Comparison of ENCODE assay signal across 23 cellular contexts in genomic region chr2:102112271-102112670, GRCh38. TPM values are rescaled to one million over a fixed set of nuclear protein-coding genes. Genes with fewer than 3 reads are reported as not detected.
DNase-seq lines count a peak whose midpoint lies in the region; ATAC-seq and TF ChIP-seq lines count a peak whose summit lies in the region.
"Had no signal": no experiment of that assay in that cellular context is flagged by ENCODE, and none has a peak within 500 bp of the region (broad histone marks: within the 10 kb centered on the region; RNA-seq: fewer than 3 reads in every experiment).

No MANE protein-coding gene starts in this region.

- intact Hi-C loops in activated naive CD4-positive, alpha-beta T cell treated with anti-CD3 and anti-CD28 coated beads for 36 hours (cut with micrococcal nuclease): no loop called here
- intact Hi-C loops in body of pancreas (cut with DNase I): no loop called here

- WGBS in body of pancreas, 2 donors: 40 to 100% methylated on average over 1 of the region's 1 CpG
- WGBS in liver: 84% methylated on average over 1 of the region's 1 CpG
- WGBS in smooth muscle cell (ENCODE audit: low lambda C conversion rate): 59% methylated on average over 1 of the region's 1 CpG

- H3K27ac ChIP-seq in body of pancreas: peak overlapping the region in 3 of 4 donors; percentile 54 to 75 (median 65)
- peak overlapping the region; percentile 38 to 80 for H3K27ac ChIP-seq in liver (ENCODE audit: low read depth in 1 of 2, low read length in 2 of 2)
- peak overlapping the region; percentile 88 for H3K27ac ChIP-seq in smooth muscle cell (ENCODE audit: low read depth)
- H3K27ac ChIP-seq: BLaER1, foreskin keratinocyte, ovary, RWPE1, SK-N-MC had no signal

- H3K9me3 ChIP-seq in body of pancreas (no peaks in the 10 kb centered on the region), liver (ENCODE audit: control insufficient read depth in 4 of 4, low read length in 3 of 4) (no peaks in the 10 kb centered on the region), smooth muscle cell (replicated peaks; ENCODE audit: low read depth) (no peaks in the 10 kb centered on the region)
- H3K9me3 ChIP-seq: ascending aorta, BLaER1, ovary had no signal

- peaks cover 60% of the 10 kb centered on the region for H3K4me1 Mint-ChIP-seq in activated naive CD4-positive, alpha-beta T cell treated with anti-CD3 and anti-CD28 coated beads for 36 hours (ENCODE audit: low read depth)
- H3K4me1 Mint-ChIP-seq: memory B cell, naive B cell had no signal

- H4K20me1 ChIP-seq in smooth muscle cell (ENCODE audit: low read depth): no peaks in the 10 kb centered on the region
- H4K20me1 ChIP-seq: BLaER1 had no signal

- peak overlapping the region; percentile 2 for H3K27ac Mint-ChIP-seq in activated naive CD4-positive, alpha-beta T cell treated with anti-CD3 and anti-CD28 coated beads for 36 hours
- no peak overlapping the region for H3K27ac Mint-ChIP-seq in activated naive CD4-positive, alpha-beta T cell treated with anti-CD3 and anti-CD28 coated beads, Interleukin-2, amount 50 U/mL, for 72 hours
- H3K27ac Mint-ChIP-seq: memory B cell, naive B cell had no signal

- H2AFZ ChIP-seq in smooth muscle cell (ENCODE audit: low read depth): no peak overlapping the region

- no peaks in the 10 kb centered on the region for H3K79me2 ChIP-seq in smooth muscle cell (ENCODE audit: low read depth)

- no peak for TF ChIP-seq CTCF in body of pancreas (IDR thresholded peaks at IDR 0.05)
- no peak for TF ChIP-seq CTCF in liver (IDR thresholded peaks at IDR 0.05; ENCODE audit: low read depth, low read length, missing input control)
- TF ChIP-seq CTCF in smooth muscle cell (IDR thresholded peaks at IDR 0.05; ENCODE audit: borderline replicate concordance, insufficient read depth, poor library complexity, severe bottlenecking): no peak

- TF ChIP-seq POLR2A in body of pancreas (IDR thresholded peaks at IDR 0.05): no peak

- no peak overlapping the region for H3K4me3 Mint-ChIP-seq in activated naive CD4-positive, alpha-beta T cell treated with anti-CD3 and anti-CD28 coated beads for 36 hours
- H3K4me3 Mint-ChIP-seq: memory B cell, naive B cell had no signal

- no peak for ATAC-seq in activated naive CD4-positive, alpha-beta T cell treated with anti-CD3 and anti-CD28 coated beads, Interleukin-2, amount 50 U/mL, for 72 hours
- no peak for ATAC-seq in body of pancreas
- ATAC-seq in HG02763 (IDR thresholded peaks at IDR 0.05; ENCODE audit: unreplicated experiment): no peak
- ATAC-seq in GM21515 (IDR thresholded peaks at IDR 0.05; ENCODE audit: unreplicated experiment): no peak
- ATAC-seq in HG03135 (IDR thresholded peaks at IDR 0.05; ENCODE audit: unreplicated experiment): no peak
- ATAC-seq: foreskin keratinocyte had no signal

- no peaks in the 10 kb centered on the region for H3K27me3 Mint-ChIP-seq in activated naive CD4-positive, alpha-beta T cell treated with anti-CD3 and anti-CD28 coated beads for 36 hours (ENCODE audit: low read depth)

- peaks cover 74% of the 10 kb centered on the region for H3K4me1 ChIP-seq in body of pancreas
- H3K4me1 ChIP-seq in liver (ENCODE audit: control insufficient read depth in 4 of 4, insufficient read depth in 4 of 4, low read length in 3 of 4): peaks cover 12 to 71% (median 58%) of the 10 kb centered on the region in 4 donors
- peaks cover 8% of the 10 kb centered on the region for H3K4me1 ChIP-seq in smooth muscle cell (ENCODE audit: low read depth)
- H3K4me1 ChIP-seq: BLaER1, foreskin keratinocyte had no signal

- H3K27me3 ChIP-seq in body of pancreas (no peaks in the 10 kb centered on the region), liver (ENCODE audit: control insufficient read depth in 4 of 4, insufficient read depth in 4 of 4, low read length in 3 of 4) (no peaks in the 10 kb centered on the region), smooth muscle cell (ENCODE audit: low read depth) (no peaks in the 10 kb centered on the region)
- H3K27me3 ChIP-seq: ascending aorta, BLaER1, foreskin keratinocyte, ovary had no signal

- no peaks in the 10 kb centered on the region for H3K36me3 ChIP-seq in body of pancreas (replicated peaks in 1 of 2; ENCODE audit: insufficient read depth in 1 of 2, low read depth in 2 of 2)
- peaks cover 0 to 2% (median 0%) of the 10 kb centered on the region in 4 donors for H3K36me3 ChIP-seq in liver (ENCODE audit: control insufficient read depth in 4 of 4, insufficient read depth in 3 of 4, low read depth in 1 of 4, low read length in 3 of 4)
- H3K36me3 ChIP-seq in smooth muscle cell (ENCODE audit: low read depth): no peaks in the 10 kb centered on the region
- H3K36me3 ChIP-seq: ascending aorta, BLaER1, ovary had no signal

- no peak for DNase-seq in activated naive CD4-positive, alpha-beta T cell treated with anti-CD3 and anti-CD28 coated beads for 36 hours
- DNase-seq in activated naive CD4-positive, alpha-beta T cell treated with anti-CD3 and anti-CD28 coated beads, Interleukin-2, amount 50 U/mL, for 72 hours (ENCODE audit: low spot score in 2 of 2): no peak
- no peak for DNase-seq in body of pancreas
- DNase-seq in smooth muscle cell (lab: John Stamatoyannopoulos, UW; ENCODE audit: unreplicated experiment): no peak
- DNase-seq: activated CD4-positive, alpha-beta T cell treated with anti-CD3 and anti-CD28 coated beads, Interleukin-2, amount 50 U/mL, for 48 hours; activated naive CD4-positive, alpha-beta T cell treated with anti-CD3 and anti-CD28 coated beads, Interleukin-2, amount 50 U/mL, for 16 hours; activated T-cell treated with anti-CD3 and anti-CD28 coated beads, Interleukin-2, amount 50 U/mL, for 1 hour; effector CD4-positive, alpha-beta T cell; foreskin keratinocyte; naive B cell; NCI-H1436; NCI-H524; ovary; substantia nigra had no signal

- H3K9ac ChIP-seq in liver (ENCODE audit: low read depth in 1 of 2, low read length in 2 of 2) (no peak overlapping the region), smooth muscle cell (ENCODE audit: low read depth) (no peak overlapping the region)
- H3K9ac ChIP-seq: BLaER1 had no signal

- CTCF ChIA-PET in activated naive CD4-positive, alpha-beta T cell treated with anti-CD3 and anti-CD28 coated beads for 36 hours (lab: Charles Lee): interaction anchor here (0.6 kb wide), 1 partner anchor 55 kb away, joined by 3 read pairs; no protein-coding TSS in a partner anchor

- H3F3A ChIP-seq in smooth muscle cell (ENCODE audit: low read depth): no peaks in the 10 kb centered on the region

- no peak overlapping the region for H3K4me3 ChIP-seq in body of pancreas
- no peak overlapping the region for H3K4me3 ChIP-seq in liver (ENCODE audit: low read depth in 1 of 3, low read length in 3 of 3)
- no peak overlapping the region for H3K4me3 ChIP-seq in smooth muscle cell
- H3K4me3 ChIP-seq: ascending aorta, BLaER1, ovary, SK-N-MC had no signal

- no peaks in the 10 kb centered on the region for H3K9me3 Mint-ChIP-seq in activated naive CD4-positive, alpha-beta T cell treated with anti-CD3 and anti-CD28 coated beads for 36 hours
- H3K9me3 Mint-ChIP-seq in activated naive CD4-positive, alpha-beta T cell treated with anti-CD3 and anti-CD28 coated beads, Interleukin-2, amount 50 U/mL, for 72 hours: peaks cover 13 to 26% of the 10 kb centered on the region in 2 donors
- H3K9me3 Mint-ChIP-seq: memory B cell had no signal

- no peak overlapping the region for H3K4me2 ChIP-seq in smooth muscle cell
- H3K4me2 ChIP-seq: BLaER1 had no signal

- H3K36me3 Mint-ChIP-seq in activated naive CD4-positive, alpha-beta T cell treated with anti-CD3 and anti-CD28 coated beads for 36 hours (ENCODE audit: low read depth): peaks cover 2% of the 10 kb centered on the region
- H3K36me3 Mint-ChIP-seq in activated naive CD4-positive, alpha-beta T cell treated with anti-CD3 and anti-CD28 coated beads, Interleukin-2, amount 50 U/mL, for 72 hours: peaks cover 22 to 36% of the 10 kb centered on the region in 2 donors
- H3K36me3 Mint-ChIP-seq: memory B cell, naive B cell had no signal

- no peak for TF ChIP-seq RAD21 in liver (IDR thresholded peaks at IDR 0.05)

TF ChIP-seq in liver, 16 proteins besides CTCF, POLR2A, EP300 and RAD21:
- no peak for TF ChIP-seq SP1 (IDR thresholded peaks at IDR 0.05)
- no peak for TF ChIP-seq EGR1 (IDR thresholded peaks at IDR 0.05; ENCODE audit: low read depth in 2 of 2)
- TF ChIP-seq GABPA (IDR thresholded peaks at IDR 0.05 in 1 of 2, conservative IDR thresholded peaks at IDR 0.05 in 1 of 2): no peak
- no peak for TF ChIP-seq HNF4A (conservative IDR thresholded peaks at IDR 0.05)
- TF ChIP-seq ZBTB33 (IDR thresholded peaks at IDR 0.05): no peak

RNA-seq across cellular contexts. Expression of gene IL1R1, which starts 30.3 kb away (rescaled TPM):
- 1 to 10 TPM; 5.7 to 6.7 TPM for total RNA-seq in activated naive CD4-positive, alpha-beta T cell treated with anti-CD3 and anti-CD28 coated beads for 36 hours
- total RNA-seq in activated naive CD4-positive, alpha-beta T cell treated with anti-CD3 and anti-CD28 coated beads, Interleukin-2, amount 50 U/mL, for 72 hours: 1 to 10 TPM; 6.8 to 6.9 TPM
- 10 to 100 TPM; 53.4 to 55.4 TPM for total RNA-seq in body of pancreas
- 10 to 100 TPM; 20.7 to 49.3 TPM for total RNA-seq in liver
- polyA plus RNA-seq in liver: 10 to 100 TPM; 14.0 to 38.2 TPM
- 32.4 and 36.6 TPM in 2 replicates for total RNA-seq in smooth muscle cell
- 20.0 and 26.8 TPM in 2 replicates for polyA plus RNA-seq in smooth muscle cell
